In the genomic region with DNA sequence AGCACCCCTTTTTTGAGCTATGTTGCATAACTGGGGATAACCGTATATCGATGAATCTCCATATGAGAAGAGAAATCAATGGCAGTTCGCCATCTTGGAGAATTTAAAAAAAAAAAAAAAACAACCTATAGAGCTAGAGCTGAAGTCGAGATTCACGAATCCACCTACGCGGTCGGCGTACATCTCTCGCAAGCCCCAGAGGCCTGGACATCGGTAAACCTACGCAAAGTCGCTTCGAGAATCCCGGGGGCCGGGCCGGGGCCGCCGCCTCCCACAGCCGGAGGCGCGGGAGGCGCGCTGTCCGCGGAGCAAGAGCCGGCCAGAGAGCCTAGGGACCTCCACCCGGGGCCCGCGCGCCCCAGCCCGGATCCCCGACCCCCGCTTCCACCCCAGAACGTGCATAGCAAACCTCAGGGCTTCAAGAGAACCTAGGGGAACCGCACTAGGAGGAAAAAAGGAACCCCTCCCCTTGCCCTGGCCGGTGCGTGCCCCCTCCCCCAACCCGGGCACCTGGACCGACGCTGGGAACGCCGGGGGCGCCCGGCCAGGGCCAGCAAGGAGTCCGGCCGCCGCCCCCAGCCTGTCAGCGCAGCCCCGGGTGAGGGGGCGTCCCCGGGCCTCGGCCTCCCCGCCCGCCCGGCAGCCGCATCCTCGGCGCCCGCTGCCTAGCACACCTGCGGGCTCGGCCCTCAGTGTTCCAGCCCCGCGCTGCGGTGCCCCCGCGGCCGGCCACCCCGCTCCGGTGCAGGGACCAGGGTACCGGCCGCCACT, we compare ENCODE assay signal across 8 cellular contexts. TPM values are rescaled to one million over a fixed set of nuclear protein-coding genes. Genes with fewer than 3 reads are reported as not detected.
A peak's percentile ranks its signal among the peaks of the same experiment; 100 is the strongest.
DNase-seq lines count a peak whose midpoint lies in the region; ATAC-seq and TF ChIP-seq lines count a peak whose summit lies in the region.

No MANE protein-coding gene starts in this region.

- peak overlapping the region; percentile 80 for H3K4me3 ChIP-seq in lung

- no peaks in the 10 kb centered on the region for H3K27me3 ChIP-seq in lung (ENCODE audit: control insufficient read depth, insufficient read depth)

- in situ Hi-C loops in ACHN (cut with HindIII; ENCODE audit: low pct_ligation_motif_present, low pct_unique_long_range_greater_than_20kb, low sequenced_read_pairs): no loop called here

- no peaks in the 10 kb centered on the region for H3K4me1 ChIP-seq in lung (ENCODE audit: control insufficient read depth in 2 of 2, insufficient read depth in 2 of 2, low read length in 2 of 2)

- H3K9me3 ChIP-seq in lung (ENCODE audit: control insufficient read depth in 2 of 2, insufficient read depth in 1 of 2, low read length in 1 of 2): no peaks in the 10 kb centered on the region

- peak; percentile 69 for ATAC-seq in GM18907 (IDR thresholded peaks at IDR 0.05; ENCODE audit: unreplicated experiment)
- ATAC-seq in HG03159 (IDR thresholded peaks at IDR 0.05; ENCODE audit: unreplicated experiment): peak; percentile 64
- peak; percentile 68 for ATAC-seq in lung (ENCODE audit: insufficient read depth, low FRiP score)

- WGBS in lung, 2 donors: 1% methylated on average over 56 to 72 of the region's 72 CpGs

- DNase-seq in ACHN: peak; percentile 81
- peak; percentile 68 to 75 for DNase-seq in NCI-H446 (lab: John Stamatoyannopoulos, UW)
- DNase-seq in activated CD8-positive, alpha-beta memory T cell treated with anti-CD3 and anti-CD28 coated beads for 24 hours: peak; percentile 87
- peak; percentile 60 for DNase-seq in effector CD8-positive, alpha-beta T cell (lab: John Stamatoyannopoulos, UW)
- peak; percentile 82 for DNase-seq in lung (ENCODE audit: low spot score)
- DNase-seq in stimulated activated CD4-positive, alpha-beta T cell treated with anti-CD3 and anti-CD28 coated beads, TNF-alpha, amount 100 ng/mL, for 1 hour (ENCODE audit: low read depth in 3 of 3, low spot score in 1 of 3): peak; percentile 34 to 53 (median 42)

- H3K36me3 ChIP-seq in lung (ENCODE audit: control insufficient read depth in 2 of 2, insufficient read depth in 2 of 2, low read length in 2 of 2): peaks cover 0 to 7% of the 10 kb centered on the region in 2 donors

- TF ChIP-seq CTCF in lung (IDR thresholded peaks at IDR 0.05; ENCODE audit: control extremely low read depth, extremely low read depth): no peak

- peak overlapping the region; percentile 80 to 98 for H3K27ac ChIP-seq in lung (ENCODE audit: low read depth in 1 of 2, low read length in 1 of 2)

RNA-seq across cellular contexts. Expression of a gene that starts 0.6 kb away (rescaled TPM):
- total RNA-seq in lung: 10 to 100 TPM; 69.7 to 91.7 TPM
- polyA plus RNA-seq in lung: 10 to 100 TPM; 28.1 to 28.8 TPM

Comparison
In these comparisons a context has a peak if more than half of its experiments do, and no peak if none do; other contexts are left out.
1. Peak in every context shown above with its lines: DNase-seq, ATAC-seq, H3K4me3 ChIP-seq and H3K27ac ChIP-seq.